Comparison of ENCODE assay signal across 1 cellular context in the genomic region with DNA sequence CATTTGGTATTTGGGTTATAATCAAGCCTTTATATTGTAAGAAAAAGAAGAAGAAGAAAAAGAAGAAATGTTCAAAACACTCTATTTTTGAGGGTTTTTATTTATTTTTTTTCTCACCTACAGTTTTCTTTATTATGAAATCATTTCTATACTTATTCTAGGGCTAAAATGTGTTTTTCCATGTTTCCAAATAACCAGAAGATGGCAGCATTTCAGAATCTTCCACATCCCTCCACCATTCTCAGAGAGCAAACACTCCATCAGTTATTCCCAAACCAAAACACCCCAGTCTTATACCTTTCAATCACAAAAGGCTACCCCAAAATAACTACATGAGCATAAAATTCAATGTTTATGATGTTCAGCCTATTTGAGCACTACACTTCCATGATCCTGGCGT.
TF ChIP-seq lines count a peak whose summit lies in the region.

No MANE protein-coding gene starts in this region.

TF ChIP-seq in H1, 55 proteins besides CTCF, POLR2A, EP300 and RAD21 (continued from another document):
- TF ChIP-seq ATF2 (IDR thresholded peaks at IDR 0.05; ENCODE audit: low read length) (no peak), CBX8 (IDR thresholded peaks at IDR 0.05; ENCODE audit: borderline replicate concordance, low read depth, low read length) (no peak), JUND (IDR thresholded peaks at IDR 0.05; ENCODE audit: low read length) (no peak), SIX5 (IDR thresholded peaks at IDR 0.05; ENCODE audit: low read depth, low read length) (no peak), RXRA (IDR thresholded peaks at IDR 0.05; ENCODE audit: insufficient read depth, low read depth, low read length) (no peak), KDM4A (IDR thresholded peaks at IDR 0.05; ENCODE audit: low read depth, low read length, severe bottlenecking) (no peak), ZNF274 (IDR thresholded peaks at IDR 0.05; ENCODE audit: borderline replicate concordance, extremely low read depth, low read length) (no peak), POLR2AphosphoS5 (IDR thresholded peaks at IDR 0.05; ENCODE audit: low read depth, low read length) (no peak), SRF (IDR thresholded peaks at IDR 0.05; ENCODE audit: low read depth, low read length) (no peak), HDAC6 (IDR thresholded peaks at IDR 0.05; ENCODE audit: low read depth, low read length) (no peak), NRF1 (IDR thresholded peaks at IDR 0.05; ENCODE audit: low read depth, low read length) (no peak)
- TF ChIP-seq, protein P1, sequence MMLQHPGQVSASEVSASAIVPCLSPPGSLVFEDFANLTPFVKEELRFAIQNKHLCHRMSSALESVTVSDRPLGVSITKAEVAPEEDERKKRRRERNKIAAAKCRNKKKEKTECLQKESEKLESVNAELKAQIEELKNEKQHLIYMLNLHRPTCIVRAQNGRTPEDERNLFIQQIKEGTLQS (IDR thresholded peaks at IDR 0.05; ENCODE audit: insufficient read depth, low read depth, low read length), result no peak
- TF ChIP-seq, protein P2, sequence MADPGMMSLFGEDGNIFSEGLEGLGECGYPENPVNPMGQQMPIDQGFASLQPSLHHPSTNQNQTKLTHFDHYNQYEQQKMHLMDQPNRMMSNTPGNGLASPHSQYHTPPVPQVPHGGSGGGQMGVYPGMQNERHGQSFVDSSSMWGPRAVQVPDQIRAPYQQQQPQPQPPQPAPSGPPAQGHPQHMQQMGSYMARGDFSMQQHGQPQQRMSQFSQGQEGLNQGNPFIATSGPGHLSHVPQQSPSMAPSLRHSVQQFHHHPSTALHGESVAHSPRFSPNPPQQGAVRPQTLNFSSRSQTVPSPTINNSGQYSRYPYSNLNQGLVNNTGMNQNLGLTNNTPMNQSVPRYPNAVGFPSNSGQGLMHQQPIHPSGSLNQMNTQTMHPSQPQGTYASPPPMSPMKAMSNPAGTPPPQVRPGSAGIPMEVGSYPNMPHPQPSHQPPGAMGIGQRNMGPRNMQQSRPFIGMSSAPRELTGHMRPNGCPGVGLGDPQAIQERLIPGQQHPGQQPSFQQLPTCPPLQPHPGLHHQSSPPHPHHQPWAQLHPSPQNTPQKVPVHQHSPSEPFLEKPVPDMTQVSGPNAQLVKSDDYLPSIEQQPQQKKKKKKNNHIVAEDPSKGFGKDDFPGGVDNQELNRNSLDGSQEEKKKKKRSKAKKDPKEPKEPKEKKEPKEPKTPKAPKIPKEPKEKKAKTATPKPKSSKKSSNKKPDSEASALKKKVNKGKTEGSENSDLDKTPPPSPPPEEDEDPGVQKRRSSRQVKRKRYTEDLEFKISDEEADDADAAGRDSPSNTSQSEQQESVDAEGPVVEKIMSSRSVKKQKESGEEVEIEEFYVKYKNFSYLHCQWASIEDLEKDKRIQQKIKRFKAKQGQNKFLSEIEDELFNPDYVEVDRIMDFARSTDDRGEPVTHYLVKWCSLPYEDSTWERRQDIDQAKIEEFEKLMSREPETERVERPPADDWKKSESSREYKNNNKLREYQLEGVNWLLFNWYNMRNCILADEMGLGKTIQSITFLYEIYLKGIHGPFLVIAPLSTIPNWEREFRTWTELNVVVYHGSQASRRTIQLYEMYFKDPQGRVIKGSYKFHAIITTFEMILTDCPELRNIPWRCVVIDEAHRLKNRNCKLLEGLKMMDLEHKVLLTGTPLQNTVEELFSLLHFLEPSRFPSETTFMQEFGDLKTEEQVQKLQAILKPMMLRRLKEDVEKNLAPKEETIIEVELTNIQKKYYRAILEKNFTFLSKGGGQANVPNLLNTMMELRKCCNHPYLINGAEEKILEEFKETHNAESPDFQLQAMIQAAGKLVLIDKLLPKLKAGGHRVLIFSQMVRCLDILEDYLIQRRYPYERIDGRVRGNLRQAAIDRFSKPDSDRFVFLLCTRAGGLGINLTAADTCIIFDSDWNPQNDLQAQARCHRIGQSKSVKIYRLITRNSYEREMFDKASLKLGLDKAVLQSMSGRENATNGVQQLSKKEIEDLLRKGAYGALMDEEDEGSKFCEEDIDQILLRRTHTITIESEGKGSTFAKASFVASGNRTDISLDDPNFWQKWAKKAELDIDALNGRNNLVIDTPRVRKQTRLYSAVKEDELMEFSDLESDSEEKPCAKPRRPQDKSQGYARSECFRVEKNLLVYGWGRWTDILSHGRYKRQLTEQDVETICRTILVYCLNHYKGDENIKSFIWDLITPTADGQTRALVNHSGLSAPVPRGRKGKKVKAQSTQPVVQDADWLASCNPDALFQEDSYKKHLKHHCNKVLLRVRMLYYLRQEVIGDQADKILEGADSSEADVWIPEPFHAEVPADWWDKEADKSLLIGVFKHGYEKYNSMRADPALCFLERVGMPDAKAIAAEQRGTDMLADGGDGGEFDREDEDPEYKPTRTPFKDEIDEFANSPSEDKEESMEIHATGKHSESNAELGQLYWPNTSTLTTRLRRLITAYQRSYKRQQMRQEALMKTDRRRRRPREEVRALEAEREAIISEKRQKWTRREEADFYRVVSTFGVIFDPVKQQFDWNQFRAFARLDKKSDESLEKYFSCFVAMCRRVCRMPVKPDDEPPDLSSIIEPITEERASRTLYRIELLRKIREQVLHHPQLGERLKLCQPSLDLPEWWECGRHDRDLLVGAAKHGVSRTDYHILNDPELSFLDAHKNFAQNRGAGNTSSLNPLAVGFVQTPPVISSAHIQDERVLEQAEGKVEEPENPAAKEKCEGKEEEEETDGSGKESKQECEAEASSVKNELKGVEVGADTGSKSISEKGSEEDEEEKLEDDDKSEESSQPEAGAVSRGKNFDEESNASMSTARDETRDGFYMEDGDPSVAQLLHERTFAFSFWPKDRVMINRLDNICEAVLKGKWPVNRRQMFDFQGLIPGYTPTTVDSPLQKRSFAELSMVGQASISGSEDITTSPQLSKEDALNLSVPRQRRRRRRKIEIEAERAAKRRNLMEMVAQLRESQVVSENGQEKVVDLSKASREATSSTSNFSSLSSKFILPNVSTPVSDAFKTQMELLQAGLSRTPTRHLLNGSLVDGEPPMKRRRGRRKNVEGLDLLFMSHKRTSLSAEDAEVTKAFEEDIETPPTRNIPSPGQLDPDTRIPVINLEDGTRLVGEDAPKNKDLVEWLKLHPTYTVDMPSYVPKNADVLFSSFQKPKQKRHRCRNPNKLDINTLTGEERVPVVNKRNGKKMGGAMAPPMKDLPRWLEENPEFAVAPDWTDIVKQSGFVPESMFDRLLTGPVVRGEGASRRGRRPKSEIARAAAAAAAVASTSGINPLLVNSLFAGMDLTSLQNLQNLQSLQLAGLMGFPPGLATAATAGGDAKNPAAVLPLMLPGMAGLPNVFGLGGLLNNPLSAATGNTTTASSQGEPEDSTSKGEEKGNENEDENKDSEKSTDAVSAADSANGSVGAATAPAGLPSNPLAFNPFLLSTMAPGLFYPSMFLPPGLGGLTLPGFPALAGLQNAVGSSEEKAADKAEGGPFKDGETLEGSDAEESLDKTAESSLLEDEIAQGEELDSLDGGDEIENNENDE (IDR thresholded peaks at IDR 0.05; ENCODE audit: insufficient replicate concordance, low read length), result no peak
